Comparison of ENCODE assay signal across 1 cellular context in genomic region chr1:165630629-165631402, GRCh38.
A peak's percentile ranks its signal among the peaks of the same experiment; 100 is the strongest.
TF ChIP-seq lines count a peak whose summit lies in the region.

Gene MGST3, plus strand, starts transcription at chr1:165631234. Its CDS starts 18,614 bp downstream, at chr1:165649848.

TF ChIP-seq in K562, 482 proteins besides CTCF, POLR2A, EP300 and RAD21 (continued from another document and continues in another):
- TF ChIP-seq ZMIZ1 (IDR thresholded peaks at IDR 0.05; ENCODE audit: low read depth in 2 of 2, low read length in 2 of 2) (no peak), MEF2D (tag; conservative IDR thresholded peaks at IDR 0.05; ENCODE audit: low read depth) (no peak), FUS (optimal IDR thresholded peaks at IDR 0.05; ENCODE audit: low read depth, low read length) (peak; percentile 31), ZNF778 (CRISPR knock-in tag; IDR thresholded peaks at IDR 0.05) (no peak), MYNN (IDR thresholded peaks at IDR 0.05) (no peak), MYNN (CRISPR knock-in tag; IDR thresholded peaks at IDR 0.05) (no peak), MYBL2 (IDR thresholded peaks at IDR 0.05; ENCODE audit: low read depth) (no peak), MYBL2 (CRISPR knock-in tag; IDR thresholded peaks at IDR 0.05; ENCODE audit: borderline replicate concordance) (no peak), EGR1 (conservative IDR thresholded peaks at IDR 0.05) (peak; percentile 99), PRPF4 (IDR thresholded peaks at IDR 0.05; ENCODE audit: insufficient read depth, low read depth, low read length, poor library complexity, severe bottlenecking) (no peak), KDM5B (IDR thresholded peaks at IDR 0.05; ENCODE audit: insufficient replicate concordance, low read depth, low read length) (peak; percentile 95), AFF1 (IDR thresholded peaks at IDR 0.05; ENCODE audit: low read depth in 1 of 2, partially characterized antibody in 2 of 2) (no peak), TCFL5 (CRISPR knock-in tag; conservative IDR thresholded peaks at IDR 0.05) (no peak), PTBP1 (IDR thresholded peaks at IDR 0.05; ENCODE audit: low read depth, low read length) (no peak), ARHGAP35 (IDR thresholded peaks at IDR 0.05; ENCODE audit: partially characterized antibody) (no peak), ATF2 (CRISPR knock-in tag; IDR thresholded peaks at IDR 0.05) (no peak), CC2D1A (IDR thresholded peaks at IDR 0.05) (peak; percentile 43; the same call in 1 of the 2 replicates), TBL1XR1 (IDR thresholded peaks at IDR 0.05; ENCODE audit: low read length in 2 of 2) (no peak), RBBP5 (IDR thresholded peaks at IDR 0.05; ENCODE audit: borderline replicate concordance, insufficient read depth, low read length, poor library complexity, severe bottlenecking) (peak; percentile 57), PML (IDR thresholded peaks at IDR 0.05; ENCODE audit: low read length) (peak; percentile 72; the same call in 1 of the 2 replicates), FOSL1 (tag; conservative IDR thresholded peaks at IDR 0.05) (no peak), LARP7 (IDR thresholded peaks at IDR 0.05) (0 out of 2 replicates have a peak, but pooled peaks have one; percentile 20), IRF1 (CRISPR knock-in tag; IDR thresholded peaks at IDR 0.05; ENCODE audit: borderline replicate concordance) (no peak), ZBTB5 (IDR thresholded peaks at IDR 0.05) (no peak), MTF1 (CRISPR knock-in tag; IDR thresholded peaks at IDR 0.05; ENCODE audit: borderline replicate concordance) (no peak), NFIC (IDR thresholded peaks at IDR 0.05) (peak; percentile 66), ETS2 (tag; IDR thresholded peaks at IDR 0.05; ENCODE audit: borderline replicate concordance, poor library complexity, severe bottlenecking) (no peak), FIP1L1 (IDR thresholded peaks at IDR 0.05; ENCODE audit: low read depth, low read length, poor library complexity, severe bottlenecking) (peak; percentile 38), MTA3 (IDR thresholded peaks at IDR 0.05; ENCODE audit: borderline replicate concordance) (peak; percentile 100), HLTF (IDR thresholded peaks at IDR 0.05) (no peak), CREBBP (IDR thresholded peaks at IDR 0.05; ENCODE audit: low read depth, low read length) (no peak), NFE2 (IDR thresholded peaks at IDR 0.05; ENCODE audit: low read depth) (peak; percentile 69), SRF (CRISPR knock-in tag; IDR thresholded peaks at IDR 0.05) (no peak), ERF (CRISPR knock-in tag; IDR thresholded peaks at IDR 0.05) (no peak; the same call in 1 of the 2 replicates), ZNF311 (CRISPR knock-in tag; IDR thresholded peaks at IDR 0.05) (no peak), POLR2B (IDR thresholded peaks at IDR 0.05; ENCODE audit: low read depth, partially characterized antibody) (peak; percentile 90), ZNF764 (CRISPR knock-in tag; IDR thresholded peaks at IDR 0.05; ENCODE audit: low read depth) (no peak), HEY1 (CRISPR knock-in tag; IDR thresholded peaks at IDR 0.05; ENCODE audit: borderline replicate concordance) (no peak), TCF3 (CRISPR knock-in tag; IDR thresholded peaks at IDR 0.05) (peak; percentile 1; the same call in 1 of the 2 replicates), HMBOX1 (IDR thresholded peaks at IDR 0.05) (peak; percentile 16; the same call in 1 of the 2 replicates), C11orf30 (IDR thresholded peaks at IDR 0.05; ENCODE audit: low read depth) (peak; percentile 85), MBD2 (IDR thresholded peaks at IDR 0.05; ENCODE audit: borderline replicate concordance, low read depth) (peak; percentile 17; the same call in 1 of the 2 replicates), PHF8 (IDR thresholded peaks at IDR 0.05; ENCODE audit: borderline replicate concordance, low read length) (peak; percentile 89), ZBTB2 (IDR thresholded peaks at IDR 0.05) (peak; percentile 81), ZNF57 (CRISPR knock-in tag; IDR thresholded peaks at IDR 0.05) (no peak), TAF1 (IDR thresholded peaks at IDR 0.05; ENCODE audit: control insufficient read depth, extremely low read depth, insufficient read depth, low read length, severe bottlenecking) (peak; percentile 62)
- TF ChIP-seq, protein P1, sequence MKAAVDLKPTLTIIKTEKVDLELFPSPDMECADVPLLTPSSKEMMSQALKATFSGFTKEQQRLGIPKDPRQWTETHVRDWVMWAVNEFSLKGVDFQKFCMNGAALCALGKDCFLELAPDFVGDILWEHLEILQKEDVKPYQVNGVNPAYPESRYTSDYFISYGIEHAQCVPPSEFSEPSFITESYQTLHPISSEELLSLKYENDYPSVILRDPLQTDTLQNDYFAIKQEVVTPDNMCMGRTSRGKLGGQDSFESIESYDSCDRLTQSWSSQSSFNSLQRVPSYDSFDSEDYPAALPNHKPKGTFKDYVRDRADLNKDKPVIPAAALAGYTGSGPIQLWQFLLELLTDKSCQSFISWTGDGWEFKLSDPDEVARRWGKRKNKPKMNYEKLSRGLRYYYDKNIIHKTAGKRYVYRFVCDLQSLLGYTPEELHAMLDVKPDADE (conservative IDR thresholded peaks at IDR 0.05; ENCODE audit: control insufficient read depth, low read depth, low read length) = peak; percentile 39; the same call in 1 of the 2 replicates
